Comparison of ENCODE assay signal across 1 cellular context in the genomic region with DNA sequence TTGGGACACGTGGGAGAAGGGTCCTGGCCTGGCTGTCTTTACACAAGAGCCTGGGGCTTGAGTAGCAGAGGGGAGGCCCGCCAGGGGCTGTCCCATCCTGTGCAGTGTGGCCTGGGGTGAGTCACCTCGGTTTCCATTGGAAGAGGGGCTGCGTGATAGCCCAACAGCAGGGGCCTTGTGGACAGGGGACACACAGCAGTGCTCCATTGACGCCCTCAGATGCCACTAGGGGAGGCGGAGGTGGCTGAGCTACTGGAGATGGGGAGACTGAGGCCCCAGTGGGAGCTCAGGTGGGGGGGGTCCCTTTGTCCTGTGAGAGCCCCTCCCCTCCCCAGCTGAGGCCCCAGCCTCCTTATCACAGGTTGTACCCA.
TF ChIP-seq lines count a peak whose summit lies in the region.

No MANE protein-coding gene starts in this region.

TF ChIP-seq in H1, 55 proteins besides CTCF, POLR2A, EP300 and RAD21:
- no peak for TF ChIP-seq SRF (IDR thresholded peaks at IDR 0.05; ENCODE audit: low read depth, low read length)
- no peak for TF ChIP-seq SAP30 (IDR thresholded peaks at IDR 0.05; ENCODE audit: insufficient read depth, insufficient replicate concordance, low read length)
- no peak for TF ChIP-seq SP2 (IDR thresholded peaks at IDR 0.05; ENCODE audit: low read length)
- no peak for TF ChIP-seq ZNF274 (IDR thresholded peaks at IDR 0.05; ENCODE audit: borderline replicate concordance, extremely low read depth, low read length)
